In the genomic region with DNA sequence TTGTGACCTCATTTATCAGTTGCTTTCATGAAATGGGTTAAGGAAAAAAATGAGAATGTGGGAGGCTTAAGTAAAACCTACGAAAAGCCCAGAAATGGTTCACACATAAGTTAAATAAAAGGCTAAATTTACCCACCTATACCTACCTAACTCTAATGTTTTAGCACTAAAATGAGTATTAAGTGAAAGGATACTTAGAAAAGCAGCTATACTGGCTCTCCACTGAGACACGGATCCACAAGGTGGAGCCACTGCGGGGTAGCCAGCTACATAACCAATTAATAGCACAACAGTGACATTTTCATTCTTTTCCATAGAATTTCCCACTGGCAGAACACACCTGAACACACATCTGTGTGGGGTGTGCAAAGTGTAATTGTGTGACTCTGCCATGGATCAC, we compare ENCODE assay signal across 8 cellular contexts.
DNase-seq lines count a peak whose midpoint lies in the region; ATAC-seq and TF ChIP-seq lines count a peak whose summit lies in the region.

No MANE protein-coding gene starts in this region.

- DNase-seq in CD14-positive monocyte (ENCODE audit: low spot score) (no peak), fibroblast of lung (ENCODE audit: low read depth in 2 of 2) (peak; percentile 39 to 58), prostate gland (ENCODE audit: low spot score) (peak; percentile 30)

- ATAC-seq in stimulated activated memory B cell treated with anti-CD40 and anti-IgM and Interleukin-4, amounts not matched to agents 10 μg/mL and 1 μg/mL and 100 μg/mL, for 72 hours, result no peak
- ATAC-seq in HG03025 (IDR thresholded peaks at IDR 0.05; ENCODE audit: low FRiP score, unreplicated experiment) (no peak), GM18519 (IDR thresholded peaks at IDR 0.05; ENCODE audit: low FRiP score, unreplicated experiment) (no peak)

- H3K4me1 ChIP-seq in HEK293 (ENCODE audit: control insufficient read depth, insufficient read depth, low read length) (0 out of 2 replicates have a peak, but pooled peaks cover under 1% of the 10 kb centered on the region), fibroblast of lung (ENCODE audit: control insufficient read depth, extremely low read depth, insufficient read depth, low read length) (peaks cover 2% of the 10 kb centered on the region), prostate gland (replicated peaks) (no peaks in the 10 kb centered on the region)

- 67% methylated on average over 3 of the region's 3 CpGs for WGBS in prostate gland

- H3K4me2 ChIP-seq in fibroblast of lung (ENCODE audit: extremely low read depth, insufficient read depth, low read length), result no peak overlapping the region

- H3K9me3 ChIP-seq in HEK293 (ENCODE audit: control insufficient read depth, insufficient read depth, low read depth, low read length) (no peaks in the 10 kb centered on the region), fibroblast of lung (ENCODE audit: control insufficient read depth, insufficient read depth, low read depth, low read length) (no peaks in the 10 kb centered on the region), prostate gland (no peaks in the 10 kb centered on the region)

- H3K27me3 Mint-ChIP-seq in CD14-positive monocyte (ENCODE audit: low read depth in 3 of 3), result no peaks in the 10 kb centered on the region
- H3K27me3 Mint-ChIP-seq in stimulated activated memory B cell treated with anti-CD40 and anti-IgM and Interleukin-4, amounts not matched to agents 10 μg/mL and 1 μg/mL and 100 μg/mL, for 72 hours, result peaks cover 65% of the 10 kb centered on the region

- H4K20me1 ChIP-seq in fibroblast of lung (ENCODE audit: control insufficient read depth, extremely low read depth, insufficient read depth, low read length), result no peaks in the 10 kb centered on the region

- H3K36me3 Mint-ChIP-seq in CD14-positive monocyte, result no peaks in the 10 kb centered on the region
- H3K36me3 Mint-ChIP-seq in stimulated activated memory B cell treated with anti-CD40 and anti-IgM and Interleukin-4, amounts not matched to agents 10 μg/mL and 1 μg/mL and 100 μg/mL, for 72 hours, result no peaks in the 10 kb centered on the region

- no peaks in the 10 kb centered on the region for H3K9me3 Mint-ChIP-seq in CD14-positive monocyte
- H3K9me3 Mint-ChIP-seq in stimulated activated memory B cell treated with anti-CD40 and anti-IgM and Interleukin-4, amounts not matched to agents 10 μg/mL and 1 μg/mL and 100 μg/mL, for 72 hours, result no peaks in the 10 kb centered on the region

- H3K27ac ChIP-seq in HEK293 (ENCODE audit: extremely low read depth, low read depth, low read length), result no peak overlapping the region
- H3K27ac ChIP-seq in VCaP, result peak overlapping the region; percentile 99
- H3K27ac ChIP-seq in fibroblast of lung (ENCODE audit: insufficient read depth, low read length), result no peak overlapping the region
- H3K27ac ChIP-seq in prostate gland, result no peak overlapping the region

- no peaks in the 10 kb centered on the region for H3K79me2 ChIP-seq in fibroblast of lung (ENCODE audit: control insufficient read depth, insufficient read depth, low read length)

- no peaks in the 10 kb centered on the region for H3K36me3 ChIP-seq in HEK293 (ENCODE audit: control insufficient read depth in 2 of 2, insufficient read depth in 1 of 2, low read length in 2 of 2)
- H3K36me3 ChIP-seq in fibroblast of lung (ENCODE audit: control insufficient read depth, insufficient read depth, low read length), result no peaks in the 10 kb centered on the region
- no peaks in the 10 kb centered on the region for H3K36me3 ChIP-seq in prostate gland

- H3K4me3 ChIP-seq in HEK293 (ENCODE audit: low read depth, low read length) (no peak overlapping the region), fibroblast of lung (replicated peaks in 1 of 4; ENCODE audit: control extremely low read depth in 1 of 4, insufficient read depth in 1 of 4, low read depth in 3 of 4, low read length in 4 of 4) (no peak overlapping the region), prostate gland (no peak overlapping the region)

- CTCF ChIA-PET in HEK293 (lab: Yijun Ruan, JAX), result interaction anchor here (0.6 to 3.3 kb wide), 5 partner anchors 10 to 201 kb away, joined by 3 to 9 read pairs (median 3); no protein-coding TSS in a partner anchor

- TF ChIP-seq POLR2A in prostate gland (IDR thresholded peaks at IDR 0.05), result no peak

- POLR2A ChIA-PET in HEK293 (lab: Yijun Ruan, JAX), result interaction anchor here (1.4 kb wide), 1 partner anchor 99 kb away, joined by 5 read pairs; no protein-coding TSS in a partner anchor

- H3K27ac Mint-ChIP-seq in CD14-positive monocyte, result no peak overlapping the region
- no peak overlapping the region for H3K27ac Mint-ChIP-seq in stimulated activated memory B cell treated with anti-CD40 and anti-IgM and Interleukin-4, amounts not matched to agents 10 μg/mL and 1 μg/mL and 100 μg/mL, for 72 hours

- H3K9ac ChIP-seq in fibroblast of lung (ENCODE audit: insufficient read depth, low read length), result no peak overlapping the region

- H3K27me3 ChIP-seq in fibroblast of lung (ENCODE audit: control insufficient read depth, insufficient read depth, low read length) (no peaks in the 10 kb centered on the region), prostate gland (replicated peaks; ENCODE audit: insufficient read depth) (no peaks in the 10 kb centered on the region)

- peaks cover 66% of the 10 kb centered on the region for H3K4me1 Mint-ChIP-seq in CD14-positive monocyte
- H3K4me1 Mint-ChIP-seq in stimulated activated memory B cell treated with anti-CD40 and anti-IgM and Interleukin-4, amounts not matched to agents 10 μg/mL and 1 μg/mL and 100 μg/mL, for 72 hours, result peaks cover 32% of the 10 kb centered on the region

- intact Hi-C loops in CD14-positive monocyte (cut with micrococcal nuclease), result loop anchor here (5.0 kb wide), 2 partner anchors 40 to 100 kb away; a partner anchor contains a TSS
- intact Hi-C loops in prostate gland (cut with DNase I), result loop anchor here (5.0 kb wide), 1 partner anchor 200 kb away; no protein-coding TSS in a partner anchor

- TF ChIP-seq CTCF in CD14-positive monocyte (IDR thresholded peaks at IDR 0.05) (peak; percentile 53), HEK293 (tag by site-specific recombination; IDR thresholded peaks at IDR 0.05) (no peak), VCaP (conservative IDR thresholded peaks at IDR 0.05) (peak; percentile 65), fibroblast of lung (conservative IDR thresholded peaks at IDR 0.05 in 1 of 2, IDR thresholded peaks at IDR 0.05 in 1 of 2; ENCODE audit: low read depth in 1 of 2, low read length in 2 of 2) (peak; percentile 50 to 69), prostate gland (IDR thresholded peaks at IDR 0.05) (peak; percentile 16 to 51 (median 46))

- no peak overlapping the region for H2AFZ ChIP-seq in fibroblast of lung (ENCODE audit: low read length)

- no peak overlapping the region for H3K4me3 Mint-ChIP-seq in CD14-positive monocyte
- H3K4me3 Mint-ChIP-seq in stimulated activated memory B cell treated with anti-CD40 and anti-IgM and Interleukin-4, amounts not matched to agents 10 μg/mL and 1 μg/mL and 100 μg/mL, for 72 hours, result no peak overlapping the region

TF ChIP-seq in HEK293, 187 proteins besides CTCF, POLR2A, EP300 and RAD21:
- TF ChIP-seq ZNF654 (tag by site-specific recombination; IDR thresholded peaks at IDR 0.05; ENCODE audit: low read depth), result peak; percentile 18; the same call in 1 of the 2 replicates
- TF ChIP-seq, protein P1, sequence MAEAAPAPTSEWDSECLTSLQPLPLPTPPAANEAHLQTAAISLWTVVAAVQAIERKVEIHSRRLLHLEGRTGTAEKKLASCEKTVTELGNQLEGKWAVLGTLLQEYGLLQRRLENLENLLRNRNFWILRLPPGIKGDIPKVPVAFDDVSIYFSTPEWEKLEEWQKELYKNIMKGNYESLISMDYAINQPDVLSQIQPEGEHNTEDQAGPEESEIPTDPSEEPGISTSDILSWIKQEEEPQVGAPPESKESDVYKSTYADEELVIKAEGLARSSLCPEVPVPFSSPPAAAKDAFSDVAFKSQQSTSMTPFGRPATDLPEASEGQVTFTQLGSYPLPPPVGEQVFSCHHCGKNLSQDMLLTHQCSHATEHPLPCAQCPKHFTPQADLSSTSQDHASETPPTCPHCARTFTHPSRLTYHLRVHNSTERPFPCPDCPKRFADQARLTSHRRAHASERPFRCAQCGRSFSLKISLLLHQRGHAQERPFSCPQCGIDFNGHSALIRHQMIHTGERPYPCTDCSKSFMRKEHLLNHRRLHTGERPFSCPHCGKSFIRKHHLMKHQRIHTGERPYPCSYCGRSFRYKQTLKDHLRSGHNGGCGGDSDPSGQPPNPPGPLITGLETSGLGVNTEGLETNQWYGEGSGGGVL (tag by site-specific recombination; IDR thresholded peaks at IDR 0.05), result no peak
TF ChIP-seq in HEK293: peak in this region for 1.
